1 cellular context compared by ENCODE assay signal in the genomic region with DNA sequence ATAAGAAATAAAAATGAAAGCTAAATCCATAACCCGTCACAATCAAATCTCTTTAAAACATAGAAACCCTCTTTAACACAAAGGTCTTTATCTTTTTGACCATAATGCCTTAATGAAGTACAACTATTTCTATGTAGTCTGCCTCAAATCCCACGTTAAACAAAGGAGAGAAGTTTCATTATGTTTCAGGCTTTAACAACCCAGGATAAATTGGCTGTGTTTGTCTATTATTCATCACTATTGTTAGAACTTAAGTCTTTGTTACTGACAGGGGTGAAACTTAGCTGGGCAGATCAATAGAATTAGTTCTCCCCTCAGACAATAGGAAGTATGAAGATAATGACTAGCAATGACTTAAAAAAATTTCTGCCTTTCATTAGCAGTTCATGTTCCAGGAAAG.
A peak's percentile ranks its signal among the peaks of the same experiment; 100 is the strongest.
TF ChIP-seq lines count a peak whose summit lies in the region.

No MANE protein-coding gene starts in this region.

TF ChIP-seq in GM12878, 131 proteins besides CTCF, POLR2A, EP300 and RAD21:
- TF ChIP-seq, protein P1, sequence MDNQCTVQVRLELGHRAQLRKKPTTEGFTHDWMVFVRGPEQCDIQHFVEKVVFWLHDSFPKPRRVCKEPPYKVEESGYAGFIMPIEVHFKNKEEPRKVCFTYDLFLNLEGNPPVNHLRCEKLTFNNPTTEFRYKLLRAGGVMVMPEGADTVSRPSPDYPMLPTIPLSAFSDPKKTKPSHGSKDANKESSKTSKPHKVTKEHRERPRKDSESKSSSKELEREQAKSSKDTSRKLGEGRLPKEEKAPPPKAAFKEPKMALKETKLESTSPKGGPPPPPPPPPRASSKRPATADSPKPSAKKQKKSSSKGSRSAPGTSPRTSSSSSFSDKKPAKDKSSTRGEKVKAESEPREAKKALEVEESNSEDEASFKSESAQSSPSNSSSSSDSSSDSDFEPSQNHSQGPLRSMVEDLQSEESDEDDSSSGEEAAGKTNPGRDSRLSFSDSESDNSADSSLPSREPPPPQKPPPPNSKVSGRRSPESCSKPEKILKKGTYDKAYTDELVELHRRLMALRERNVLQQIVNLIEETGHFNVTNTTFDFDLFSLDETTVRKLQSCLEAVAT (IDR thresholded peaks at IDR 0.05), result no peak
- peak; percentile 68; the same call in 1 of the 2 replicates for TF ChIP-seq MTA2 (IDR thresholded peaks at IDR 0.05; ENCODE audit: low read depth)
- TF ChIP-seq TBL1XR1 (IDR thresholded peaks at IDR 0.05; ENCODE audit: low read depth, low read length), result no peak
- TF ChIP-seq BCL11A (IDR thresholded peaks at IDR 0.05; ENCODE audit: low read depth, low read length), result no peak
